In genomic region chr6:51613558-51613957, GRCh38 we compare ENCODE assay signal across 18 cellular contexts.
"Had no signal": no experiment of that assay in that cellular context is flagged by ENCODE, and none has a peak within 500 bp of the region (broad histone marks: within the 10 kb centered on the region; RNA-seq: fewer than 3 reads in every experiment).

No MANE protein-coding gene starts in this region.

- H3K27ac Mint-ChIP-seq: activated CD4-positive, alpha-beta T cell treated with anti-CD3 and anti-CD28 coated beads, Interleukin-2, amount 10 ng/mL, durations not matched to agents 24 days and 14 days; activated CD8-positive, alpha-beta T cell treated with anti-CD3 and anti-CD28 coated beads, Interleukin-2, amount 10 ng/mL, durations not matched to agents 7 days and 5 days; endodermal cell; naive thymus-derived CD4-positive, alpha-beta T cell had no signal

- H3K4me3 Mint-ChIP-seq: activated CD4-positive, alpha-beta T cell treated with anti-CD3 and anti-CD28 coated beads, Interleukin-2, amount 10 ng/mL, durations not matched to agents 24 days and 14 days; activated CD8-positive, alpha-beta T cell treated with anti-CD3 and anti-CD28 coated beads, Interleukin-2, amount 10 ng/mL, durations not matched to agents 7 days and 5 days; endodermal cell; naive thymus-derived CD4-positive, alpha-beta T cell had no signal

- H3K36me3 Mint-ChIP-seq: activated naive CD4-positive, alpha-beta T cell treated with anti-CD3 and anti-CD28 coated beads, Interleukin-2, amount 50 U/mL, for 72 hours; naive thymus-derived CD4-positive, alpha-beta T cell had no signal

- ATAC-seq: activated CD8-positive, alpha-beta T cell treated with anti-CD3 and anti-CD28 coated beads, Interleukin-2, amount 10 ng/mL, durations not matched to agents 7 days and 5 days; activated naive CD4-positive, alpha-beta T cell treated with anti-CD3 and anti-CD28 coated beads, Interleukin-2, amount 50 U/mL, for 72 hours; left lung; naive thymus-derived CD4-positive, alpha-beta T cell; sciatic nerve had no signal

- H3K9me3 Mint-ChIP-seq: activated CD4-positive, alpha-beta T cell treated with anti-CD3 and anti-CD28 coated beads, Interleukin-2, amount 10 ng/mL, durations not matched to agents 24 days and 14 days; endodermal cell had no signal

- H3K27me3 Mint-ChIP-seq: activated CD4-positive, alpha-beta T cell treated with anti-CD3 and anti-CD28 coated beads, Interleukin-2, amount 10 ng/mL, durations not matched to agents 24 days and 14 days; naive thymus-derived CD4-positive, alpha-beta T cell had no signal

- DNase-seq: activated CD4-positive, alpha-beta T cell treated with anti-CD3 and anti-CD28 coated beads, Interleukin-2, amount 10 ng/mL, durations not matched to agents 24 days and 14 days; activated CD4-positive, CD25-positive, alpha-beta regulatory T cell; activated CD8-positive, alpha-beta memory T cell treated with anti-CD3 and anti-CD28 coated beads, Interleukin-2, amount 50 U/mL, for 4 hours; activated CD8-positive, alpha-beta T cell treated with anti-CD3 and anti-CD28 coated beads, Interleukin-2, amount 10 ng/mL, durations not matched to agents 7 days and 5 days; activated gamma-delta T cell; activated T-cell treated with anti-CD3 and anti-CD28 coated beads, Interleukin-2, amount 50 U/mL, for 48 hours; dorsolateral prefrontal cortex; endodermal cell; erythroblast; left lung; naive thymus-derived CD4-positive, alpha-beta T cell; pancreas; spleen; stomach; testis; upper lobe of left lung had no signal

- H3K4me1 Mint-ChIP-seq: activated CD4-positive, alpha-beta T cell treated with anti-CD3 and anti-CD28 coated beads, Interleukin-2, amount 10 ng/mL, durations not matched to agents 24 days and 14 days; endodermal cell; naive thymus-derived CD4-positive, alpha-beta T cell had no signal
